9 cellular contexts compared by ENCODE assay signal in genomic region chr18:57649536-57650495, GRCh38. TPM values are rescaled to one million over a fixed set of nuclear protein-coding genes. Genes with fewer than 3 reads are reported as not detected.
DNase-seq lines count a peak whose midpoint lies in the region; ATAC-seq and TF ChIP-seq lines count a peak whose summit lies in the region.
"Had no signal": no experiment of that assay in that cellular context is flagged by ENCODE, and none has a peak within 500 bp of the region (broad histone marks: within the 10 kb centered on the region; RNA-seq: fewer than 3 reads in every experiment).

No MANE protein-coding gene starts in this region.

- no peak for TF ChIP-seq CTCF in adrenal gland (IDR thresholded peaks at IDR 0.05)

- H3K4me1 ChIP-seq in adrenal gland (replicated peaks in 1 of 2): peaks cover 0 to 11% of the 10 kb centered on the region in 2 donors
- H3K4me1 ChIP-seq: SJSA1 had no signal

- intact Hi-C loops in adrenal gland (cut with DNase I) (loop anchor here in 1 of 2 donors (10.0 kb wide), 1 partner anchor 155 kb away; the partner anchor contains the start of gene ATP8B1), sciatic nerve (cut with DNase I) (no loop called here)

- H3K36me3 ChIP-seq in adrenal gland (replicated peaks in 1 of 2): peaks cover 0 to 6% of the 10 kb centered on the region in 2 donors

- ATAC-seq in GM19023 (IDR thresholded peaks at IDR 0.05; ENCODE audit: unreplicated experiment): peak; percentile 92
- peak; percentile 95 for ATAC-seq in HG02973 (IDR thresholded peaks at IDR 0.05; ENCODE audit: unreplicated experiment)
- ATAC-seq in sciatic nerve: peak; percentile 89

- DNase-seq in adrenal gland (peak in 5 of 7 donors; percentile 30 to 56 (median 44)), sciatic nerve (ENCODE audit: low spot score) (no peak), HuH-7.5 (ENCODE audit: low spot score) (no peak), COLO829 (ENCODE audit: low spot score) (no peak)
- no peak for DNase-seq in stimulated activated CD4-positive, alpha-beta T cell treated with anti-CD3 and anti-CD28 coated beads, Interleukin-12 subunit alpha, Interleukin-12 subunit beta, amount 100 ng/mL, for 4 hours
- DNase-seq in stimulated activated CD4-positive, alpha-beta T cell treated with anti-CD3 and anti-CD28 coated beads, Interleukin-4, amount 100 ng/mL, for 1 hour: no peak

- no peaks in the 10 kb centered on the region for H3K9me3 ChIP-seq in adrenal gland (replicated peaks in 1 of 3)
- H3K9me3 ChIP-seq: SJSA1 had no signal

- WGBS in adrenal gland, 4 donors: 68 to 74% (median 70%) methylated on average over 11 of the region's 11 CpGs

- TF ChIP-seq POLR2A in adrenal gland (IDR thresholded peaks at IDR 0.05): no peak

- peak overlapping the region in 4 of 5 donors; percentile 35 to 67 (median 54) for H3K27ac ChIP-seq in adrenal gland
- H3K27ac ChIP-seq: SJSA1 had no signal

- no peaks in the 10 kb centered on the region for H3K27me3 ChIP-seq in adrenal gland
- H3K27me3 ChIP-seq: SJSA1 had no signal

- no peak overlapping the region for H3K4me3 ChIP-seq in adrenal gland
- H3K4me3 ChIP-seq: SJSA1 had no signal

RNA-seq across cellular contexts. Expression of gene NARS1, which starts 28.2 kb away (rescaled TPM):
- total RNA-seq in adrenal gland: 100 to 1,000 TPM in 4 of 8 donors, 10 to 100 TPM in 4; 82.4 to 125 (median 96.3) TPM
- polyA plus RNA-seq in adrenal gland: 100 to 1,000 TPM in 1 of 3 donors, 10 to 100 TPM in 2; 57.4 to 240 (median 72.2) TPM
- 58.7 TPM for total RNA-seq in sciatic nerve

Comparison
In these comparisons a context has a peak if more than half of its experiments do, and no peak if none do; other contexts are left out.
1. DNase-seq: peak in adrenal gland (5 of 7); none in sciatic nerve (single experiment), stimulated activated CD4-positive, alpha-beta T cell treated with anti-CD3 and anti-CD28 coated beads, Interleukin-12 subunit alpha, Interleukin-12 subunit beta, amount 100 ng/mL, for 4 hours (single experiment), HuH-7.5 (single experiment), stimulated activated CD4-positive, alpha-beta T cell treated with anti-CD3 and anti-CD28 coated beads, Interleukin-4, amount 100 ng/mL, for 1 hour (single experiment) and COLO829 (single experiment).
2. Peak in every context shown above with its lines, with median percentiles within 50 percentile points of each other: ATAC-seq.